ENCODE assay signal across 16 cellular contexts in the genomic region with DNA sequence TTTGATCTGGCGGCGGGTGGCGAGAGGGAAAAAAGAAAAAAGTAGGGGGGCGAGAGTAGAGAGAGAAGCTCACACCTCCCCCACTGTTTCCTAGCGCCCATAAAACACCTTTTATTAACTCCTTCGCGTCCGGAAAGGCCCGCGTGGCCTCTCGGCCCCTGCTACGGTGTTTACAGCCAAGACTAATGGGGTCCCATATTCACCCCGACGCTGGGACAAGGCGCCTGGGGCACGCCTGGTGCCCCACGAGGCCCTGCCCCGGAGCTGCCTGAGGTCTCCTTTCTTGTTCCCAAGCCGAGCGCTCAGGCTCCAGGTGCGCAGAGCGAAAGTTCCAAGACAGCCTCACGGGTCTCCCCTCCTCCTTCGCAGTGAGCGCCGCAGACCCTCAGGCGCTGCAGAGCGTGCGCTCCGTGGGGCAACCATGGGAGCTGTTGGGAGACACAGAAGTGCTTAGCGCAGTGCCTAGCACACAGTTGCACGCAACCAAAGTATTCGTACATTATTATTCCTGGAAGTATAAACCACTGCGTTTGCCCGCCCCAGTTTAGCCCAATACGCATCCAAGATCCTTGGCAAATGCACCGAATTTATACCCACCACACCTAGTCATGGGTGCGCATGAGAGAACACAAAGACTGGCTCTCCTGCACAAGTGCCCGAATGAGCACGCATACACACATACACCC. TPM values are rescaled to one million over a fixed set of nuclear protein-coding genes. Genes with fewer than 3 reads are reported as not detected.
DNase-seq lines count a peak whose midpoint lies in the region; ATAC-seq lines count a peak whose summit lies in the region.
"Had no signal": no experiment of that assay in that cellular context is flagged by ENCODE, and none has a peak within 500 bp of the region (broad histone marks: within the 10 kb centered on the region; RNA-seq: fewer than 3 reads in every experiment).

No MANE protein-coding gene starts in this region.

- H3K9me3 Mint-ChIP-seq in activated T-cell treated with anti-CD3 and anti-CD28 coated beads, Interleukin-2, amount 50 U/mL, for 24 hours = no peaks in the 10 kb centered on the region
- H3K9me3 Mint-ChIP-seq: nephron had no signal

- H3K27ac Mint-ChIP-seq in activated T-cell treated with anti-CD3 and anti-CD28 coated beads, Interleukin-2, amount 50 U/mL, for 24 hours = peak overlapping the region; percentile 35
- H3K27ac Mint-ChIP-seq in T-helper 17 cell = no peak overlapping the region
- H3K27ac Mint-ChIP-seq: nephron had no signal

- peak overlapping the region; percentile 23 for H3K4me3 Mint-ChIP-seq in activated T-cell treated with anti-CD3 and anti-CD28 coated beads, Interleukin-2, amount 50 U/mL, for 24 hours
- H3K4me3 Mint-ChIP-seq in T-helper 17 cell = peak overlapping the region; percentile 64

- H3K9ac ChIP-seq in iPS-18a (ENCODE audit: low read length) = no peak overlapping the region
- no peak overlapping the region for H3K9ac ChIP-seq in Karpas-422 (ENCODE audit: low read length)

- H3K36me3 ChIP-seq in iPS-18a (ENCODE audit: control insufficient read depth, low read depth, low read length) (no peaks in the 10 kb centered on the region), Karpas-422 (ENCODE audit: insufficient read depth, low read length) (no peaks in the 10 kb centered on the region)
- H3K36me3 ChIP-seq: colonic mucosa, tibial nerve had no signal

- peaks cover 95% of the 10 kb centered on the region for H3K27me3 Mint-ChIP-seq in activated T-cell treated with anti-CD3 and anti-CD28 coated beads, Interleukin-2, amount 50 U/mL, for 24 hours
- H3K27me3 Mint-ChIP-seq in T-helper 17 cell = peaks cover 84% of the 10 kb centered on the region

- H3K27me3 ChIP-seq in iPS-18a (ENCODE audit: control insufficient read depth, insufficient read depth, low read length) = peaks cover 100% of the 10 kb centered on the region
- H3K27me3 ChIP-seq in Karpas-422 (ENCODE audit: low read length) = no peaks in the 10 kb centered on the region

- H3K9me3 ChIP-seq in T-helper 17 cell (ENCODE audit: control insufficient read depth, low read length, poor library complexity, severe bottlenecking) = no peaks in the 10 kb centered on the region
- no peaks in the 10 kb centered on the region for H3K9me3 ChIP-seq in iPS-18a (ENCODE audit: control insufficient read depth, low read depth, low read length)
- H3K9me3 ChIP-seq in Karpas-422 (ENCODE audit: low read length) = no peaks in the 10 kb centered on the region
- H3K9me3 ChIP-seq: colonic mucosa, tibial nerve had no signal

- peak overlapping the region; percentile 41 for H3K4me3 ChIP-seq in iPS-18a (ENCODE audit: low read length)
- H3K4me3 ChIP-seq in Karpas-422 (ENCODE audit: low read length) = no peak overlapping the region
- H3K4me3 ChIP-seq: colonic mucosa, tibial nerve had no signal

- no peaks in the 10 kb centered on the region for H3K79me2 ChIP-seq in Karpas-422 (ENCODE audit: low read length)

- no peak overlapping the region for H3K4me2 ChIP-seq in Karpas-422 (ENCODE audit: low read depth, low read length, poor library complexity, severe bottlenecking)

- no peak for ATAC-seq in T-helper 17 cell
- ATAC-seq in HG03039 (IDR thresholded peaks at IDR 0.05; ENCODE audit: unreplicated experiment) = no peak

- no peaks in the 10 kb centered on the region for H3K9me2 ChIP-seq in Karpas-422 (replicated peaks; ENCODE audit: insufficient read depth, low read length)

- H3K36me3 Mint-ChIP-seq in activated T-cell treated with anti-CD3 and anti-CD28 coated beads, Interleukin-2, amount 50 U/mL, for 24 hours (ENCODE audit: low read depth) = no peaks in the 10 kb centered on the region
- H3K36me3 Mint-ChIP-seq in T-helper 17 cell (ENCODE audit: low read depth) = peaks cover 9% of the 10 kb centered on the region

- DNase-seq in activated T-cell treated with anti-CD3 and anti-CD28 coated beads, Interleukin-2, amount 50 U/mL, for 24 hours = peak; percentile 37
- DNase-seq in activated T-cell treated with anti-CD3 and anti-CD28 coated beads for 4 hours = no peak
- DNase-seq in T-helper 17 cell = no peak
- DNase-seq in retina = peak; percentile 68
- DNase-seq in Karpas-422 = no peak
- no peak for DNase-seq in NK-92 (lab: John Stamatoyannopoulos, UW; ENCODE audit: unreplicated experiment)
- DNase-seq: activated CD4-positive, alpha-beta T cell treated with anti-CD3 and anti-CD28 coated beads, Interleukin-2, amount 50 U/mL, for 1 hour; colonic mucosa; IMR-90; kidney; NCI-H1105 had no signal

- H3K4me1 Mint-ChIP-seq in activated T-cell treated with anti-CD3 and anti-CD28 coated beads, Interleukin-2, amount 50 U/mL, for 24 hours (ENCODE audit: low read depth) = peaks cover 58% of the 10 kb centered on the region
- peaks cover 40% of the 10 kb centered on the region for H3K4me1 Mint-ChIP-seq in T-helper 17 cell

- H4K20me1 ChIP-seq in Karpas-422 (ENCODE audit: insufficient read depth, low read depth, low read length) = no peaks in the 10 kb centered on the region

- H2AFZ ChIP-seq in Karpas-422 (ENCODE audit: low read length) = no peak overlapping the region

- H3K4me1 ChIP-seq in iPS-18a (ENCODE audit: control insufficient read depth, low read depth, low read length) (peaks cover 28% of the 10 kb centered on the region), Karpas-422 (ENCODE audit: low read length) (no peaks in the 10 kb centered on the region)

- H3K27ac ChIP-seq in iPS-18a (ENCODE audit: low read length) (no peak overlapping the region), Karpas-422 (ENCODE audit: low read length) (no peak overlapping the region)
- H3K27ac ChIP-seq: colonic mucosa, tibial nerve had no signal

RNA-seq across cellular contexts. Expression of a gene that starts 4.3 kb away (rescaled TPM):
- not detected for total RNA-seq in T-helper 17 cell
- total RNA-seq in Karpas-422 (2014; rRNA removed; shearing (Covaris generic); ENCODE audit: low replicate concordance) = not detected in 2 replicates
- total RNA-seq: A673, IMR-90, kidney, tibial nerve had no signal

RNA-seq across cellular contexts. Expression of a gene that starts 27.9 kb away (rescaled TPM):
- 10 to 100 TPM; 25.0 to 37.9 TPM for total RNA-seq in T-helper 17 cell
- 13.3 and 35.3 TPM in 2 replicates for total RNA-seq in Karpas-422 (2014; rRNA removed; shearing (Covaris generic); ENCODE audit: low replicate concordance)

Comparison
In these comparisons a context has a peak if more than half of its experiments do, and no peak if none do; other contexts are left out.
1. DNase-seq: peak in activated T-cell treated with anti-CD3 and anti-CD28 coated beads, Interleukin-2, amount 50 U/mL, for 24 hours (single experiment) and retina (single experiment); none in activated T-cell treated with anti-CD3 and anti-CD28 coated beads for 4 hours (single experiment), T-helper 17 cell (0 of 3), Karpas-422 (single experiment) and NK-92 (single experiment).